In genomic region chr6:73675466-73676098, GRCh38 we compare ENCODE assay signal across 8 cellular contexts. TPM values are rescaled to one million over a fixed set of nuclear protein-coding genes. Genes with fewer than 3 reads are reported as not detected.
A peak's percentile ranks its signal among the peaks of the same experiment; 100 is the strongest.
DNase-seq lines count a peak whose midpoint lies in the region; ATAC-seq and TF ChIP-seq lines count a peak whose summit lies in the region.

No MANE protein-coding gene starts in this region.

- H3K36me3 Mint-ChIP-seq in T-helper 17 cell (ENCODE audit: low read depth) = no peaks in the 10 kb centered on the region

- in situ Hi-C loops in HAP-1 (cut with MboI; ENCODE audit: low sequenced_read_pairs) = no loop called here

- H3K9me2 ChIP-seq in MM.1S (replicated peaks; ENCODE audit: insufficient read depth, low read length) = no peaks in the 10 kb centered on the region

- H4K20me1 ChIP-seq in MM.1S (ENCODE audit: insufficient read depth, low read length) = no peaks in the 10 kb centered on the region
- H4K20me1 ChIP-seq in smooth muscle cell (ENCODE audit: low read depth) = no peaks in the 10 kb centered on the region

- peak; percentile 18 for DNase-seq in NCI-H1694 treated with DMSO at 0.1 percent for 48 hours (lab: John Stamatoyannopoulos, UW)
- no peak for DNase-seq in NCI-H1694 (lab: John Stamatoyannopoulos, UW)
- DNase-seq in HAP-1 (ENCODE audit: low spot score in 2 of 2) = peak; percentile 67 to 88
- DNase-seq in MM.1S = peak; percentile 77
- DNase-seq in T-helper 17 cell = peak; percentile 40 to 59 (median 43)
- peak in 47 of 56 donors; percentile 3 to 89 (median 40) for DNase-seq in amygdala (lab: John Stamatoyannopoulos, UW)
- DNase-seq in hepatic stellate cell (ENCODE audit: low spot score) = peak; percentile 52
- peak; percentile 46 for DNase-seq in smooth muscle cell (lab: John Stamatoyannopoulos, UW; ENCODE audit: unreplicated experiment)

- no peak overlapping the region for H3K4me3 Mint-ChIP-seq in T-helper 17 cell

- 40% methylated on average over 4 of the region's 4 CpGs for WGBS in smooth muscle cell (ENCODE audit: low lambda C conversion rate)

- H3K27me3 ChIP-seq in HAP-1 (ENCODE audit: low read depth) (no peaks in the 10 kb centered on the region; the same call in none of the 2 replicates), MM.1S (replicated peaks; ENCODE audit: insufficient read depth, low read length) (no peaks in the 10 kb centered on the region), smooth muscle cell (ENCODE audit: low read depth) (no peaks in the 10 kb centered on the region)

- H3K4me1 ChIP-seq in HAP-1 (no peaks in the 10 kb centered on the region), MM.1S (ENCODE audit: low read length) (peaks cover 7% of the 10 kb centered on the region; the same call in 1 of the 2 replicates), smooth muscle cell (ENCODE audit: low read depth) (no peaks in the 10 kb centered on the region)

- no peak overlapping the region for H3K27ac Mint-ChIP-seq in T-helper 17 cell

- H3K9me3 ChIP-seq in HAP-1 = no peaks in the 10 kb centered on the region
- no peaks in the 10 kb centered on the region for H3K9me3 ChIP-seq in MM.1S (replicated peaks; ENCODE audit: insufficient read depth, low read length)
- no peaks in the 10 kb centered on the region for H3K9me3 ChIP-seq in T-helper 17 cell (ENCODE audit: control insufficient read depth, low read length, poor library complexity, severe bottlenecking)
- H3K9me3 ChIP-seq in smooth muscle cell (replicated peaks; ENCODE audit: low read depth) = no peaks in the 10 kb centered on the region

- H3F3A ChIP-seq in MM.1S (ENCODE audit: insufficient read depth, low read length) = no peaks in the 10 kb centered on the region
- no peaks in the 10 kb centered on the region for H3F3A ChIP-seq in smooth muscle cell (ENCODE audit: low read depth)

- H3K36me3 ChIP-seq in HAP-1 (replicated peaks) (no peaks in the 10 kb centered on the region), MM.1S (replicated peaks; ENCODE audit: insufficient read depth, low read length) (no peaks in the 10 kb centered on the region), smooth muscle cell (ENCODE audit: low read depth) (no peaks in the 10 kb centered on the region)

- H3K27ac ChIP-seq in MM.1S (ENCODE audit: low read length) (no peak overlapping the region), smooth muscle cell (ENCODE audit: low read depth) (no peak overlapping the region)

- no peak overlapping the region for H2AFZ ChIP-seq in MM.1S (ENCODE audit: low read length)
- no peak overlapping the region for H2AFZ ChIP-seq in smooth muscle cell (ENCODE audit: low read depth)

- ATAC-seq in T-helper 17 cell = peak; percentile 80

- H3K27me3 Mint-ChIP-seq in T-helper 17 cell = peaks cover 35% of the 10 kb centered on the region

- TF ChIP-seq CTCF in MM.1S (IDR thresholded peaks at IDR 0.05; ENCODE audit: low read length) (peak; percentile 89), smooth muscle cell (IDR thresholded peaks at IDR 0.05; ENCODE audit: borderline replicate concordance, insufficient read depth, poor library complexity, severe bottlenecking) (peak; percentile 91)

- H3K4me1 Mint-ChIP-seq in T-helper 17 cell = peaks cover 3% of the 10 kb centered on the region

- H3K9ac ChIP-seq in MM.1S (ENCODE audit: low read length) (no peak overlapping the region), smooth muscle cell (ENCODE audit: low read depth) (no peak overlapping the region)

- no peaks in the 10 kb centered on the region for H3K79me2 ChIP-seq in MM.1S (ENCODE audit: low read length)
- no peaks in the 10 kb centered on the region for H3K79me2 ChIP-seq in smooth muscle cell (ENCODE audit: low read depth)

- H3K4me2 ChIP-seq in MM.1S (ENCODE audit: low read depth, low read length) (no peak overlapping the region), smooth muscle cell (no peak overlapping the region)

- no peak overlapping the region for H3K4me3 ChIP-seq in HAP-1
- no peak overlapping the region for H3K4me3 ChIP-seq in MM.1S (ENCODE audit: low read length)
- no peak overlapping the region for H3K4me3 ChIP-seq in smooth muscle cell

RNA-seq across cellular contexts. Expression of gene CD109, which starts 20.4 kb away (rescaled TPM):
- total RNA-seq in T-helper 17 cell (under 1 TPM; 0.30 to 0.83 TPM), smooth muscle cell (28.0 and 31.1 TPM in 2 replicates)
- 4.6 and 7.7 TPM in 2 replicates for polyA plus RNA-seq in smooth muscle cell

RNA-seq across cellular contexts. Expression of gene SLC17A5, which starts 21.8 kb away (rescaled TPM):
- total RNA-seq in T-helper 17 cell (1 to 10 TPM; 6.6 to 9.2 TPM), smooth muscle cell (36.4 and 49.0 TPM in 2 replicates)
- 27.6 and 39.9 TPM in 2 replicates for polyA plus RNA-seq in smooth muscle cell

Comparison
In these comparisons a context has a peak if more than half of its experiments do, and no peak if none do; other contexts are left out.
1. RNA of gene CD109, which starts 20.4 kb away (total RNA-seq): 28.0 to 31.1 TPM in smooth muscle cell; 0.30 to 0.83 TPM in T-helper 17 cell; every median in the first group is over 10 times any median in the second.